ENCODE assay signal across 20 cellular contexts in the genomic region with DNA sequence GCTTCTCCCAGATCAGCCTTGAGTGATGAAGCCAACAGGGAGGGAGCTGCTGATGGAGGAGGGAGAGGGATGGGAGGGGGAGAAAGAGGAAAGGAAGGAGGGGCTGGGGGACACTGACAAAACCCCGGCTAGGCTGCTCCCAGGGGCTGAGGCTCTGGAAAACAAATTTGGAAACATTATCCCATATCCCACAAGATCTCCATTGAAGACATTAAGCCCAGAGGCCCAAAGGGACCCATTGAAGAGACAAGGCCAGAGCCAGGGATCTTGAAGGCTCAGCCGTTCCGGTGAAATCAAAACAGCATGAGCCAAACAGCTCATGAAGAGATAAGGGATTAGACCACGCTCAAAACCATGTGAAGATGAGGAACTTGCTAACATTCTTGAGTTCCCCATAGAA.
A peak's percentile ranks its signal among the peaks of the same experiment; 100 is the strongest.
DNase-seq lines count a peak whose midpoint lies in the region; ATAC-seq and FAIRE-seq lines count a peak whose summit lies in the region.
"Had no signal": no experiment of that assay in that cellular context is flagged by ENCODE, and none has a peak within 500 bp of the region (broad histone marks: within the 10 kb centered on the region; RNA-seq: fewer than 3 reads in every experiment).

No MANE protein-coding gene starts in this region.

- peaks cover 63% of the 10 kb centered on the region for H3K4me1 ChIP-seq in CD4-positive, CD25-positive, alpha-beta regulatory T cell (ENCODE audit: control insufficient read depth, insufficient read depth, low read length, poor library complexity, severe bottlenecking)
- peaks cover 15% of the 10 kb centered on the region for H3K4me1 ChIP-seq in SJCRH30
- H3K4me1 ChIP-seq: breast epithelium, pancreas had no signal

- H3K27ac Mint-ChIP-seq in CD4-positive, CD25-positive, alpha-beta regulatory T cell, result peak overlapping the region; percentile 88 to 99 (median 92)

- no peak overlapping the region for H3K27ac ChIP-seq in CD4-positive, CD25-positive, alpha-beta regulatory T cell (ENCODE audit: insufficient read depth, low read length, poor library complexity, severe bottlenecking)
- H3K27ac ChIP-seq in SJCRH30 (no peak overlapping the region; the same call in 1 of the 2 replicates), caudate nucleus (ENCODE audit: low read depth, low read length) (peak overlapping the region; percentile 45)
- H3K27ac ChIP-seq: breast epithelium, pancreas had no signal

- H3K9me3 ChIP-seq in CD4-positive, CD25-positive, alpha-beta regulatory T cell (ENCODE audit: control insufficient read depth in 2 of 2, low read length in 2 of 2), result no peaks in the 10 kb centered on the region
- no peaks in the 10 kb centered on the region for H3K9me3 ChIP-seq in SJCRH30 (replicated peaks)
- H3K9me3 ChIP-seq: breast epithelium, pancreas had no signal

- peaks cover 7% of the 10 kb centered on the region for H3K27me3 Mint-ChIP-seq in CD4-positive, CD25-positive, alpha-beta regulatory T cell
- H3K27me3 Mint-ChIP-seq: activated naive CD4-positive, alpha-beta T cell treated with anti-CD3 and anti-CD28 coated beads, Interleukin-2, amount 50 U/mL, for 24 hours had no signal

- no peaks in the 10 kb centered on the region for H3K27me3 ChIP-seq in CD4-positive, CD25-positive, alpha-beta regulatory T cell (ENCODE audit: control insufficient read depth, insufficient read depth, low read length)
- H3K27me3 ChIP-seq in SJCRH30, result no peaks in the 10 kb centered on the region
- H3K27me3 ChIP-seq: breast epithelium, pancreas had no signal

- peaks cover 3% of the 10 kb centered on the region for H3K36me3 Mint-ChIP-seq in CD4-positive, CD25-positive, alpha-beta regulatory T cell
- H3K36me3 Mint-ChIP-seq: activated naive CD4-positive, alpha-beta T cell treated with anti-CD3 and anti-CD28 coated beads, Interleukin-2, amount 50 U/mL, for 24 hours had no signal

- peak overlapping the region in 1 of 4 donors; percentile 67 for H3K4me3 Mint-ChIP-seq in CD4-positive, CD25-positive, alpha-beta regulatory T cell

- peaks cover 18 to 82% (median 64%) of the 10 kb centered on the region in 4 donors for H3K4me1 Mint-ChIP-seq in CD4-positive, CD25-positive, alpha-beta regulatory T cell

- FAIRE-seq in GM19239 (lab: Jason Lieb, UNC), result no peak
- FAIRE-seq: K562, pancreas had no signal

- H3K9me3 Mint-ChIP-seq in CD4-positive, CD25-positive, alpha-beta regulatory T cell, result peaks cover 0 to 6% (median 0%) of the 10 kb centered on the region in 7 donors
- H3K9me3 Mint-ChIP-seq: activated naive CD4-positive, alpha-beta T cell treated with anti-CD3 and anti-CD28 coated beads, Interleukin-2, amount 50 U/mL, for 24 hours had no signal

- no peaks in the 10 kb centered on the region for H3K36me3 ChIP-seq in CD4-positive, CD25-positive, alpha-beta regulatory T cell (ENCODE audit: control insufficient read depth, insufficient read depth, low read length)
- no peaks in the 10 kb centered on the region for H3K36me3 ChIP-seq in SJCRH30
- H3K36me3 ChIP-seq: breast epithelium, pancreas had no signal

- no peak for ATAC-seq in CD4-positive, CD25-positive, alpha-beta regulatory T cell (ENCODE audit: low read depth in 2 of 2)
- no peak for ATAC-seq in GM18868 (IDR thresholded peaks at IDR 0.05; ENCODE audit: unreplicated experiment)
- ATAC-seq: HCT116, K562 had no signal

- no peak for DNase-seq in CD4-positive, CD25-positive, alpha-beta regulatory T cell
- peak; percentile 26 to 45 for DNase-seq in SJCRH30
- DNase-seq in caudate nucleus (lab: John Stamatoyannopoulos, UW), result no peak
- peak; percentile 48 for DNase-seq in iris pigment epithelial cell (ENCODE audit: low read depth)
- no peak for DNase-seq in SKM-1 (lab: John Stamatoyannopoulos, UW; ENCODE audit: unreplicated experiment)
- DNase-seq in GM19239 (ENCODE audit: insufficient read length, low spot score), result no peak
- DNase-seq in GOT3 (lab: John Stamatoyannopoulos, UW), result no peak
- DNase-seq: activated CD4-positive, alpha-beta T cell treated with anti-CD3 and anti-CD28 coated beads, Interleukin-2, amount 50 U/mL, for 1 hour; activated T-cell treated with anti-CD3 and anti-CD28 coated beads for 4 hours; erythroblast; NCI-H1048; NCI-H524 treated with DMSO at 0.1 percent for 48 hours; pancreas; SHP77 treated with DMSO at 0.1 percent for 48 hours had no signal

- H3K4me3 ChIP-seq in CD4-positive, CD25-positive, alpha-beta regulatory T cell (ENCODE audit: low read depth, low read length), result no peak overlapping the region
- no peak overlapping the region for H3K4me3 ChIP-seq in SJCRH30
- H3K4me3 ChIP-seq: breast epithelium, K562, lung, pancreas had no signal

Comparison
In these comparisons a context has a peak if more than half of its experiments do, and no peak if none do; other contexts are left out.
1. DNase-seq: peak in SJCRH30 (2 of 2) and iris pigment epithelial cell (single experiment); none in CD4-positive, CD25-positive, alpha-beta regulatory T cell (0 of 3), caudate nucleus (0 of 61), SKM-1 (single experiment), GM19239 (single experiment) and GOT3 (single experiment).